22 cellular contexts compared by ENCODE assay signal in the genomic region with DNA sequence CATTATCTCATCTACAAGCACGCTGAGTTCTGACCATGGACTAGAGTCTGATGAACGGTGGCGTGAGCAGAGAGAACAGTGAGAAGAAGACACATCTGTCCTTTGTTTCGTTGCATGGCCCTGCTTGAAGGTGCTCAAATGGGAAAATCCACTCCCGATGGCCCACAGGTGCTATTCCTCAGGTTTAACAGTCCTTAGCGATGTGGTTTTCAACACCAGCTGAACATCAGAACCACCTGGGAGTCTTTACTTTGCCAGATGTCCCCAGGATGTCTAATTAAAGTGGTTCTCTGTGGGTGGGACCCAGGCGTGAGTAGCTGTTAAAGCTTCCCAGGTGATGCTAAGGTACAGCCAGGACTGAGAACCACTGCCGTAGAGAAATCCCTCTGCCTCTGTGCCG. TPM values are rescaled to one million over a fixed set of nuclear protein-coding genes. Genes with fewer than 3 reads are reported as not detected.
DNase-seq lines count a peak whose midpoint lies in the region; ATAC-seq and TF ChIP-seq lines count a peak whose summit lies in the region.
"Had no signal": no experiment of that assay in that cellular context is flagged by ENCODE, and none has a peak within 500 bp of the region (broad histone marks: within the 10 kb centered on the region; RNA-seq: fewer than 3 reads in every experiment).

No MANE protein-coding gene starts in this region.

- POLR2A ChIA-PET in CD8-positive, alpha-beta T cell (lab: Charles Lee), result interaction anchor here (1.5 kb wide), 1 partner anchor 11 kb away, joined by 6 read pairs; no protein-coding TSS in a partner anchor

- peaks cover 63% of the 10 kb centered on the region for H3K4me1 Mint-ChIP-seq in CD8-positive, alpha-beta T cell (ENCODE audit: low read depth)
- H3K4me1 Mint-ChIP-seq in central memory CD8-positive, alpha-beta T cell, result peaks cover 41% of the 10 kb centered on the region
- H3K4me1 Mint-ChIP-seq in stimulated activated naive CD8-positive, alpha-beta T cell treated with anti-CD3 and anti-CD28 coated beads, Interleukin-15, amount 100 ng/mL, for 72 hours, result peaks cover 51% of the 10 kb centered on the region

- DNase-seq in NCI-H2081 (lab: John Stamatoyannopoulos, UW) (peak; percentile 4 to 52), NCI-H2081 treated with DMSO at 0.1 percent for 48 hours (lab: John Stamatoyannopoulos, UW) (no peak), NCI-H146 (lab: John Stamatoyannopoulos, UW) (peak; percentile 94), NCI-H510A (lab: John Stamatoyannopoulos, UW) (no peak)
- peak in 1 of 7 experiments; percentile 41 for DNase-seq in CD8-positive, alpha-beta T cell
- no peak for DNase-seq in central memory CD8-positive, alpha-beta T cell (ENCODE audit: low spot score in 2 of 2)
- DNase-seq in stimulated activated naive CD8-positive, alpha-beta T cell treated with anti-CD3 and anti-CD28 coated beads, Interleukin-15, amount 100 ng/mL, for 72 hours, result no peak
- DNase-seq: 8988T; CD4-positive, alpha-beta memory T cell; GDM1; Karpas-422; MV-4-11; NCI-H1105 treated with DMSO at 0.1 percent for 48 hours; NCI-H187 treated with DMSO at 0.1 percent for 48 hours; NCI-H2227 treated with DMSO at 0.1 percent for 48 hours; NCI-H524 treated with DMSO at 0.1 percent for 48 hours; PC-3; SIG-M5; SK-N-SH had no signal

- H3K4me3 ChIP-seq in CD8-positive, alpha-beta T cell (ENCODE audit: low read depth, low read length), result no peak overlapping the region
- H3K4me3 ChIP-seq: BLaER1 treated with 17β-estradiol and CSF1 and Interleukin-3, amounts not matched to agents 10 nM and 100 nM had no signal

- no peaks in the 10 kb centered on the region for H3K9me3 ChIP-seq in CD8-positive, alpha-beta T cell (ENCODE audit: low read length)
- H3K9me3 ChIP-seq: BLaER1 treated with 17β-estradiol and CSF1 and Interleukin-3, amounts not matched to agents 10 nM and 100 nM; SK-N-SH had no signal

- H3K4me3 Mint-ChIP-seq in CD8-positive, alpha-beta T cell, result no peak overlapping the region
- peak overlapping the region; percentile 67 for H3K4me3 Mint-ChIP-seq in central memory CD8-positive, alpha-beta T cell
- H3K4me3 Mint-ChIP-seq in stimulated activated naive CD8-positive, alpha-beta T cell treated with anti-CD3 and anti-CD28 coated beads, Interleukin-15, amount 100 ng/mL, for 72 hours, result no peak overlapping the region
- H3K4me3 Mint-ChIP-seq: IgD-negative memory B cell had no signal

- H3K27ac ChIP-seq in CD8-positive, alpha-beta T cell (ENCODE audit: low read depth, low read length), result no peak overlapping the region
- H3K27ac ChIP-seq: BLaER1 treated with 17β-estradiol and CSF1 and Interleukin-3, amounts not matched to agents 10 nM and 100 nM had no signal

- H3K9me3 Mint-ChIP-seq in CD8-positive, alpha-beta T cell, result no peaks in the 10 kb centered on the region
- no peaks in the 10 kb centered on the region for H3K9me3 Mint-ChIP-seq in central memory CD8-positive, alpha-beta T cell
- H3K9me3 Mint-ChIP-seq in stimulated activated naive CD8-positive, alpha-beta T cell treated with anti-CD3 and anti-CD28 coated beads, Interleukin-15, amount 100 ng/mL, for 72 hours, result no peaks in the 10 kb centered on the region
- H3K9me3 Mint-ChIP-seq: CD4-positive, alpha-beta memory T cell had no signal

- CTCF ChIA-PET in CD8-positive, alpha-beta T cell (lab: Charles Lee), result interaction anchor here (1.4 to 6.0 kb wide), 4 partner anchors 10 to 21 kb away, joined by 3 to 58 read pairs (median 26); no protein-coding TSS in a partner anchor

- H3K36me3 Mint-ChIP-seq in CD8-positive, alpha-beta T cell, result peaks cover 7% of the 10 kb centered on the region
- H3K36me3 Mint-ChIP-seq in central memory CD8-positive, alpha-beta T cell (ENCODE audit: insufficient read depth), result peaks cover 4% of the 10 kb centered on the region
- H3K36me3 Mint-ChIP-seq: IgD-negative memory B cell had no signal

- intact Hi-C loops in CD8-positive, alpha-beta T cell (cut with DNase I, micrococcal nuclease), result no loop called here

- H3K27me3 ChIP-seq in CD8-positive, alpha-beta T cell (ENCODE audit: insufficient read depth, low read length), result no peaks in the 10 kb centered on the region
- H3K27me3 ChIP-seq: BLaER1 treated with 17β-estradiol and CSF1 and Interleukin-3, amounts not matched to agents 10 nM and 100 nM had no signal

- H3K27me3 Mint-ChIP-seq in CD8-positive, alpha-beta T cell (ENCODE audit: low read depth), result no peaks in the 10 kb centered on the region
- no peaks in the 10 kb centered on the region for H3K27me3 Mint-ChIP-seq in central memory CD8-positive, alpha-beta T cell
- peaks cover 21% of the 10 kb centered on the region for H3K27me3 Mint-ChIP-seq in stimulated activated naive CD8-positive, alpha-beta T cell treated with anti-CD3 and anti-CD28 coated beads, Interleukin-15, amount 100 ng/mL, for 72 hours
- H3K27me3 Mint-ChIP-seq: CD4-positive, alpha-beta memory T cell had no signal

- H3K4me1 ChIP-seq in CD8-positive, alpha-beta T cell (ENCODE audit: insufficient read depth, low read length), result peaks cover 53% of the 10 kb centered on the region

- H3K36me3 ChIP-seq in CD8-positive, alpha-beta T cell (ENCODE audit: insufficient read depth, low read length), result no peaks in the 10 kb centered on the region
- H3K36me3 ChIP-seq: BLaER1 treated with 17β-estradiol and CSF1 and Interleukin-3, amounts not matched to agents 10 nM and 100 nM had no signal

- no peak for TF ChIP-seq CTCF in CD8-positive, alpha-beta T cell (IDR thresholded peaks at IDR 0.05)

- no peak for ATAC-seq in CD8-positive, alpha-beta T cell
- ATAC-seq in central memory CD8-positive, alpha-beta T cell (replicated peaks; ENCODE audit: extremely low read depth, poor library complexity, severe bottlenecking), result no peak
- ATAC-seq in stimulated activated naive CD8-positive, alpha-beta T cell treated with anti-CD3 and anti-CD28 coated beads, Interleukin-15, amount 100 ng/mL, for 72 hours, result no peak
- no peak for ATAC-seq in GM21528 (IDR thresholded peaks at IDR 0.05; ENCODE audit: low FRiP score, unreplicated experiment)
- ATAC-seq: PC-3 had no signal

- peak overlapping the region; percentile 49 for H3K27ac Mint-ChIP-seq in CD8-positive, alpha-beta T cell
- H3K27ac Mint-ChIP-seq in central memory CD8-positive, alpha-beta T cell (ENCODE audit: low read depth), result no peak overlapping the region
- no peak overlapping the region for H3K27ac Mint-ChIP-seq in stimulated activated naive CD8-positive, alpha-beta T cell treated with anti-CD3 and anti-CD28 coated beads, Interleukin-15, amount 100 ng/mL, for 72 hours
- H3K27ac Mint-ChIP-seq: IgD-negative memory B cell had no signal

RNA-seq across cellular contexts. Expression of a gene that starts 13.0 kb away (rescaled TPM):
- 10 to 100 TPM; 15.3 to 18.0 TPM for total RNA-seq in CD8-positive, alpha-beta T cell

Comparison
In these comparisons a context has a peak if more than half of its experiments do, and no peak if none do; other contexts are left out.
1. DNase-seq: peak in NCI-H2081 (2 of 2) and NCI-H146 (single experiment); none in NCI-H2081 treated with DMSO at 0.1 percent for 48 hours (single experiment), central memory CD8-positive, alpha-beta T cell (0 of 2), stimulated activated naive CD8-positive, alpha-beta T cell treated with anti-CD3 and anti-CD28 coated beads, Interleukin-15, amount 100 ng/mL, for 72 hours (0 of 2) and NCI-H510A (single experiment).